ENCODE assay signal across 1 cellular context in the genomic region with DNA sequence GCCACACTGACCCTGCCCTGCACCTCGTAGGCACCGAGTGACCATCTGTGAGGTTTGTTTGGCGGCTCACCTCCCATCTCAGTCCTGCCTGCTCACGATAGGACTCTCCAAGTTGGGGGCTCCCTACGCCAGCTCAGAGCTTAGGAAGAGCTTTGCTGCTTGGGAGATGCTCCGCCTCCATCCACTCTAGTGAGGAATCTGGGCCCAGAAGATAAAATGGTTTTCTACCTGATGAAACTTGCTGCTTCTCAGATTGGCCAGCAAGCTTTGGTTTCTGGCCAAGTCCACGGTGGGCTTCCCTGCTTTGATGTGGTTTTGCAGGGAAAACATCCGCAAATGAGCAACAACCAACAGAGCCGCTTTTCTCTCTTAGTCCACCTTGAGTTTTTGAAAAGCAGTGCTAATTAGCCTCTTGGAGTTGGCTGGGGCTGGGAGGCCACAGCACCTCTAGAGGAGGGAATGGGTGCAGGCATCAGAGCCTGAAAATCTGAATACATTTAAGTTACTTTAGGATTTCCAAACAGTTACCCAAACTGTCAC.
TF ChIP-seq lines count a peak whose summit lies in the region.

No MANE protein-coding gene starts in this region.

TF ChIP-seq in HepG2, 621 proteins besides CTCF, POLR2A, EP300 and RAD21 (continued from another document and continues in another):
- TF ChIP-seq ZNF782 (CRISPR knock-in tag; IDR thresholded peaks at IDR 0.05; ENCODE audit: borderline replicate concordance) (peak; percentile 72; the same call in 1 of the 2 replicates), TCF7 (IDR thresholded peaks at IDR 0.05; ENCODE audit: low read depth) (peak; percentile 96), ZNF703 (CRISPR knock-in tag; IDR thresholded peaks at IDR 0.05; ENCODE audit: borderline replicate concordance) (no peak), ETV6 (CRISPR knock-in tag; conservative IDR thresholded peaks at IDR 0.05) (no peak), GTF2F1 (IDR thresholded peaks at IDR 0.05; ENCODE audit: low read length) (no peak), ZNF614 (CRISPR knock-in tag; IDR thresholded peaks at IDR 0.05; ENCODE audit: borderline replicate concordance) (peak; percentile 83; the same call in 1 of the 2 replicates), NKX3-1 (CRISPR knock-in tag; IDR thresholded peaks at IDR 0.05) (no peak), RELA (CRISPR knock-in tag; IDR thresholded peaks at IDR 0.05) (no peak), SETDB1 (CRISPR knock-in tag; IDR thresholded peaks at IDR 0.05; ENCODE audit: borderline replicate concordance) (no peak), BORCS8-MEF2B (CRISPR knock-in tag; IDR thresholded peaks at IDR 0.05) (no peak), ZNF749 (CRISPR knock-in tag; IDR thresholded peaks at IDR 0.05; ENCODE audit: borderline replicate concordance) (no peak), SALL2 (CRISPR knock-in tag; IDR thresholded peaks at IDR 0.05) (no peak), ZNF124 (CRISPR knock-in tag; IDR thresholded peaks at IDR 0.05) (peak; percentile 57; the same call in 1 of the 2 replicates), ZNF33A (CRISPR knock-in tag; IDR thresholded peaks at IDR 0.05; ENCODE audit: borderline replicate concordance) (no peak), ZNF12 (CRISPR knock-in tag; IDR thresholded peaks at IDR 0.05) (peak; percentile 76)
- TF ChIP-seq, protein P1, sequence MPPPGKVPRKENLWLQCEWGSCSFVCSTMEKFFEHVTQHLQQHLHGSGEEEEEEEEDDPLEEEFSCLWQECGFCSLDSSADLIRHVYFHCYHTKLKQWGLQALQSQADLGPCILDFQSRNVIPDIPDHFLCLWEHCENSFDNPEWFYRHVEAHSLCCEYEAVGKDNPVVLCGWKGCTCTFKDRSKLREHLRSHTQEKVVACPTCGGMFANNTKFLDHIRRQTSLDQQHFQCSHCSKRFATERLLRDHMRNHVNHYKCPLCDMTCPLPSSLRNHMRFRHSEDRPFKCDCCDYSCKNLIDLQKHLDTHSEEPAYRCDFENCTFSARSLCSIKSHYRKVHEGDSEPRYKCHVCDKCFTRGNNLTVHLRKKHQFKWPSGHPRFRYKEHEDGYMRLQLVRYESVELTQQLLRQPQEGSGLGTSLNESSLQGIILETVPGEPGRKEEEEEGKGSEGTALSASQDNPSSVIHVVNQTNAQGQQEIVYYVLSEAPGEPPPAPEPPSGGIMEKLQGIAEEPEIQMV (CRISPR knock-in tag; IDR thresholded peaks at IDR 0.05; ENCODE audit: low read depth): 0 out of 2 replicates have a peak, but pooled peaks have one; percentile 46
- TF ChIP-seq, protein P2, sequence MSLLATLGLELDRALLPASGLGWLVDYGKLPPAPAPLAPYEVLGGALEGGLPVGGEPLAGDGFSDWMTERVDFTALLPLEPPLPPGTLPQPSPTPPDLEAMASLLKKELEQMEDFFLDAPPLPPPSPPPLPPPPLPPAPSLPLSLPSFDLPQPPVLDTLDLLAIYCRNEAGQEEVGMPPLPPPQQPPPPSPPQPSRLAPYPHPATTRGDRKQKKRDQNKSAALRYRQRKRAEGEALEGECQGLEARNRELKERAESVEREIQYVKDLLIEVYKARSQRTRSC (CRISPR knock-in tag; IDR thresholded peaks at IDR 0.05; ENCODE audit: low read depth): 0 out of 2 replicates have a peak, but pooled peaks have one; percentile 63
- TF ChIP-seq, protein P3, sequence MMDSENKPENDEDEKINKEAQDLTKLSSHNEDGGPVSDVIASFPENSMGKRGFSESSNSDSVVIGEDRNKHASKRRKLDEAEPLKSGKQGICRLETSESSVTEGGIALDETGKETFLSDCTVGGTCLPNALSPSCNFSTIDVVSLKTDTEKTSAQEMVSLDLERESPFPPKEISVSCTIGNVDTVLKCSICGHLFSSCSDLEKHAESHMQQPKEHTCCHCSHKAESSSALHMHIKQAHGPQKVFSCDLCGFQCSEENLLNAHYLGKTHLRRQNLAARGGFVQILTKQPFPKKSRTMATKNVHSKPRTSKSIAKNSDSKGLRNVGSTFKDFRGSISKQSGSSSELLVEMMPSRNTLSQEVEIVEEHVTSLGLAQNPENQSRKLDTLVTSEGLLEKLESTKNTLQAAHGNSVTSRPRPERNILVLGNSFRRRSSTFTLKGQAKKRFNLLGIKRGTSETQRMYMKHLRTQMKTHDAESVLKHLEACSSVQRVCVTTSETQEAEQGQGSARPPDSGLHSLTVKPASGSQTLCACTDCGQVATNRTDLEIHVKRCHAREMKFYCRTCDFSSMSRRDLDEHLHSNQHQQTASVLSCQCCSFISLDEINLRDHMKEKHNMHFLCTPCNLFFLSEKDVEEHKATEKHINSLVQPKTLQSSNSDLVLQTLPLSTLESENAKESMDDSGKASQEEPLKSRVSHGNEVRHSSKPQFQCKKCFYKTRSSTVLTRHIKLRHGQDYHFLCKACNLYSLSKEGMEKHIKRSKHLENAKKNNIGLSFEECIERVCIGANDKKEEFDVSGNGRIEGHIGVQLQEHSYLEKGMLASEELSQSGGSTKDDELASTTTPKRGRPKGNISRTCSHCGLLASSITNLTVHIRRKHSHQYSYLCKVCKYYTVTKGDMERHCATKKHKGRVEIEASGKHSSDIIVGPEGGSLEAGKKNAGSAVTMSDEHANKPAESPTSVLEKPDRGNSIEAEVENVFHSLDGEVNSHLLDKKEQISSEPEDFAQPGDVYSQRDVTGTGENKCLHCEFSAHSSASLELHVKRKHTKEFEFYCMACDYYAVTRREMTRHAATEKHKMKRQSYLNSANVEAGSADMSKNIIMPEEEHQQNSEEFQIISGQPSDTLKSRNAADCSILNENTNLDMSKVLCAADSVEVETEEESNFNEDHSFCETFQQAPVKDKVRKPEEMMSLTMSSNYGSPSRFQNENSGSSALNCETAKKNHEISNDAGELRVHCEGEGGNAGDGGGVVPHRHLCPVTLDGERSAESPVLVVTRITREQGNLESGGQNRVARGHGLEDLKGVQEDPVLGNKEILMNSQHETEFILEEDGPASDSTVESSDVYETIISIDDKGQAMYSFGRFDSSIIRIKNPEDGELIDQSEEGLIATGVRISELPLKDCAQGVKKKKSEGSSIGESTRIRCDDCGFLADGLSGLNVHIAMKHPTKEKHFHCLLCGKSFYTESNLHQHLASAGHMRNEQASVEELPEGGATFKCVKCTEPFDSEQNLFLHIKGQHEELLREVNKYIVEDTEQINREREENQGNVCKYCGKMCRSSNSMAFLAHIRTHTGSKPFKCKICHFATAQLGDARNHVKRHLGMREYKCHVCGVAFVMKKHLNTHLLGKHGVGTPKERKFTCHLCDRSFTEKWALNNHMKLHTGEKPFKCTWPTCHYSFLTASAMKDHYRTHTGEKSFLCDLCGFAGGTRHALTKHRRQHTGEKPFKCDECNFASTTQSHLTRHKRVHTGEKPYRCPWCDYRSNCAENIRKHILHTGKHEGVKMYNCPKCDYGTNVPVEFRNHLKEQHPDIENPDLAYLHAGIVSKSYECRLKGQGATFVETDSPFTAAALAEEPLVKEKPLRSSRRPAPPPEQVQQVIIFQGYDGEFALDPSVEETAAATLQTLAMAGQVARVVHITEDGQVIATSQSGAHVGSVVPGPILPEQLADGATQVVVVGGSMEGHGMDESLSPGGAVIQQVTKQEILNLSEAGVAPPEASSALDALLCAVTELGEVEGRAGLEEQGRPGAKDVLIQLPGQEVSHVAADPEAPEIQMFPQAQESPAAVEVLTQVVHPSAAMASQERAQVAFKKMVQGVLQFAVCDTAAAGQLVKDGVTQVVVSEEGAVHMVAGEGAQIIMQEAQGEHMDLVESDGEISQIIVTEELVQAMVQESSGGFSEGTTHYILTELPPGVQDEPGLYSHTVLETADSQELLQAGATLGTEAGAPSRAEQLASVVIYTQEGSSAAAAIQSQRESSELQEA (CRISPR knock-in tag; IDR thresholded peaks at IDR 0.05; ENCODE audit: not compliant biosample characterization): no peak
- TF ChIP-seq, protein P4, sequence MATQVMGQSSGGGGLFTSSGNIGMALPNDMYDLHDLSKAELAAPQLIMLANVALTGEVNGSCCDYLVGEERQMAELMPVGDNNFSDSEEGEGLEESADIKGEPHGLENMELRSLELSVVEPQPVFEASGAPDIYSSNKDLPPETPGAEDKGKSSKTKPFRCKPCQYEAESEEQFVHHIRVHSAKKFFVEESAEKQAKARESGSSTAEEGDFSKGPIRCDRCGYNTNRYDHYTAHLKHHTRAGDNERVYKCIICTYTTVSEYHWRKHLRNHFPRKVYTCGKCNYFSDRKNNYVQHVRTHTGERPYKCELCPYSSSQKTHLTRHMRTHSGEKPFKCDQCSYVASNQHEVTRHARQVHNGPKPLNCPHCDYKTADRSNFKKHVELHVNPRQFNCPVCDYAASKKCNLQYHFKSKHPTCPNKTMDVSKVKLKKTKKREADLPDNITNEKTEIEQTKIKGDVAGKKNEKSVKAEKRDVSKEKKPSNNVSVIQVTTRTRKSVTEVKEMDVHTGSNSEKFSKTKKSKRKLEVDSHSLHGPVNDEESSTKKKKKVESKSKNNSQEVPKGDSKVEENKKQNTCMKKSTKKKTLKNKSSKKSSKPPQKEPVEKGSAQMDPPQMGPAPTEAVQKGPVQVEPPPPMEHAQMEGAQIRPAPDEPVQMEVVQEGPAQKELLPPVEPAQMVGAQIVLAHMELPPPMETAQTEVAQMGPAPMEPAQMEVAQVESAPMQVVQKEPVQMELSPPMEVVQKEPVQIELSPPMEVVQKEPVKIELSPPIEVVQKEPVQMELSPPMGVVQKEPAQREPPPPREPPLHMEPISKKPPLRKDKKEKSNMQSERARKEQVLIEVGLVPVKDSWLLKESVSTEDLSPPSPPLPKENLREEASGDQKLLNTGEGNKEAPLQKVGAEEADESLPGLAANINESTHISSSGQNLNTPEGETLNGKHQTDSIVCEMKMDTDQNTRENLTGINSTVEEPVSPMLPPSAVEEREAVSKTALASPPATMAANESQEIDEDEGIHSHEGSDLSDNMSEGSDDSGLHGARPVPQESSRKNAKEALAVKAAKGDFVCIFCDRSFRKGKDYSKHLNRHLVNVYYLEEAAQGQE (IDR thresholded peaks at IDR 0.05; ENCODE audit: borderline replicate concordance in 1 of 2, low read depth in 1 of 2, low read length in 2 of 2): 0 out of 4 replicates have a peak, but pooled peaks of 1 of the 2 experiments have one; percentile 53
- TF ChIP-seq, protein P5, sequence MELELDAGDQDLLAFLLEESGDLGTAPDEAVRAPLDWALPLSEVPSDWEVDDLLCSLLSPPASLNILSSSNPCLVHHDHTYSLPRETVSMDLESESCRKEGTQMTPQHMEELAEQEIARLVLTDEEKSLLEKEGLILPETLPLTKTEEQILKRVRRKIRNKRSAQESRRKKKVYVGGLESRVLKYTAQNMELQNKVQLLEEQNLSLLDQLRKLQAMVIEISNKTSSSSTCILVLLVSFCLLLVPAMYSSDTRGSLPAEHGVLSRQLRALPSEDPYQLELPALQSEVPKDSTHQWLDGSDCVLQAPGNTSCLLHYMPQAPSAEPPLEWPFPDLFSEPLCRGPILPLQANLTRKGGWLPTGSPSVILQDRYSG (CRISPR knock-in tag; IDR thresholded peaks at IDR 0.05): no peak
- TF ChIP-seq, protein P6, sequence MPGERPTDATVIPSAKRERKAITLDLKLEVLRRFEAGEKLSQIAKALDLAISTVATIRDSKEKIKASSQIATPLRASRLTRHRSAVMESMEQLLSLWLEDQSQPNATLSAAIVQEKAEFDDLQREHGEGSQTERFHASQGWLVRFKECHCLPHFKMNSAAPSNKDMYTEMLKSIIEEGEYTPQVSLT (CRISPR knock-in tag; IDR thresholded peaks at IDR 0.05; ENCODE audit: borderline replicate concordance, low read depth): no peak
- TF ChIP-seq, protein P7, sequence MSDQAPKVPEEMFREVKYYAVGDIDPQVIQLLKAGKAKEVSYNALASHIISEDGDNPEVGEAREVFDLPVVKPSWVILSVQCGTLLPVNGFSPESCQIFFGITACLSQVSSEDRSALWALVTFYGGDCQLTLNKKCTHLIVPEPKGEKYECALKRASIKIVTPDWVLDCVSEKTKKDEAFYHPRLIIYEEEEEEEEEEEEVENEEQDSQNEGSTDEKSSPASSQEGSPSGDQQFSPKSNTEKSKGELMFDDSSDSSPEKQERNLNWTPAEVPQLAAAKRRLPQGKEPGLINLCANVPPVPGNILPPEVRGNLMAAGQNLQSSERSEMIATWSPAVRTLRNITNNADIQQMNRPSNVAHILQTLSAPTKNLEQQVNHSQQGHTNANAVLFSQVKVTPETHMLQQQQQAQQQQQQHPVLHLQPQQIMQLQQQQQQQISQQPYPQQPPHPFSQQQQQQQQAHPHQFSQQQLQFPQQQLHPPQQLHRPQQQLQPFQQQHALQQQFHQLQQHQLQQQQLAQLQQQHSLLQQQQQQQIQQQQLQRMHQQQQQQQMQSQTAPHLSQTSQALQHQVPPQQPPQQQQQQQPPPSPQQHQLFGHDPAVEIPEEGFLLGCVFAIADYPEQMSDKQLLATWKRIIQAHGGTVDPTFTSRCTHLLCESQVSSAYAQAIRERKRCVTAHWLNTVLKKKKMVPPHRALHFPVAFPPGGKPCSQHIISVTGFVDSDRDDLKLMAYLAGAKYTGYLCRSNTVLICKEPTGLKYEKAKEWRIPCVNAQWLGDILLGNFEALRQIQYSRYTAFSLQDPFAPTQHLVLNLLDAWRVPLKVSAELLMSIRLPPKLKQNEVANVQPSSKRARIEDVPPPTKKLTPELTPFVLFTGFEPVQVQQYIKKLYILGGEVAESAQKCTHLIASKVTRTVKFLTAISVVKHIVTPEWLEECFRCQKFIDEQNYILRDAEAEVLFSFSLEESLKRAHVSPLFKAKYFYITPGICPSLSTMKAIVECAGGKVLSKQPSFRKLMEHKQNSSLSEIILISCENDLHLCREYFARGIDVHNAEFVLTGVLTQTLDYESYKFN (CRISPR knock-in tag; conservative IDR thresholded peaks at IDR 0.05): peak; percentile 83
- TF ChIP-seq, protein P8, sequence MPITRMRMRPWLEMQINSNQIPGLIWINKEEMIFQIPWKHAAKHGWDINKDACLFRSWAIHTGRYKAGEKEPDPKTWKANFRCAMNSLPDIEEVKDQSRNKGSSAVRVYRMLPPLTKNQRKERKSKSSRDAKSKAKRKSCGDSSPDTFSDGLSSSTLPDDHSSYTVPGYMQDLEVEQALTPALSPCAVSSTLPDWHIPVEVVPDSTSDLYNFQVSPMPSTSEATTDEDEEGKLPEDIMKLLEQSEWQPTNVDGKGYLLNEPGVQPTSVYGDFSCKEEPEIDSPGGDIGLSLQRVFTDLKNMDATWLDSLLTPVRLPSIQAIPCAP (CRISPR knock-in tag; IDR thresholded peaks at IDR 0.05; ENCODE audit: low read depth): no peak; the same call in 1 of the 2 replicates
- TF ChIP-seq, protein P9, sequence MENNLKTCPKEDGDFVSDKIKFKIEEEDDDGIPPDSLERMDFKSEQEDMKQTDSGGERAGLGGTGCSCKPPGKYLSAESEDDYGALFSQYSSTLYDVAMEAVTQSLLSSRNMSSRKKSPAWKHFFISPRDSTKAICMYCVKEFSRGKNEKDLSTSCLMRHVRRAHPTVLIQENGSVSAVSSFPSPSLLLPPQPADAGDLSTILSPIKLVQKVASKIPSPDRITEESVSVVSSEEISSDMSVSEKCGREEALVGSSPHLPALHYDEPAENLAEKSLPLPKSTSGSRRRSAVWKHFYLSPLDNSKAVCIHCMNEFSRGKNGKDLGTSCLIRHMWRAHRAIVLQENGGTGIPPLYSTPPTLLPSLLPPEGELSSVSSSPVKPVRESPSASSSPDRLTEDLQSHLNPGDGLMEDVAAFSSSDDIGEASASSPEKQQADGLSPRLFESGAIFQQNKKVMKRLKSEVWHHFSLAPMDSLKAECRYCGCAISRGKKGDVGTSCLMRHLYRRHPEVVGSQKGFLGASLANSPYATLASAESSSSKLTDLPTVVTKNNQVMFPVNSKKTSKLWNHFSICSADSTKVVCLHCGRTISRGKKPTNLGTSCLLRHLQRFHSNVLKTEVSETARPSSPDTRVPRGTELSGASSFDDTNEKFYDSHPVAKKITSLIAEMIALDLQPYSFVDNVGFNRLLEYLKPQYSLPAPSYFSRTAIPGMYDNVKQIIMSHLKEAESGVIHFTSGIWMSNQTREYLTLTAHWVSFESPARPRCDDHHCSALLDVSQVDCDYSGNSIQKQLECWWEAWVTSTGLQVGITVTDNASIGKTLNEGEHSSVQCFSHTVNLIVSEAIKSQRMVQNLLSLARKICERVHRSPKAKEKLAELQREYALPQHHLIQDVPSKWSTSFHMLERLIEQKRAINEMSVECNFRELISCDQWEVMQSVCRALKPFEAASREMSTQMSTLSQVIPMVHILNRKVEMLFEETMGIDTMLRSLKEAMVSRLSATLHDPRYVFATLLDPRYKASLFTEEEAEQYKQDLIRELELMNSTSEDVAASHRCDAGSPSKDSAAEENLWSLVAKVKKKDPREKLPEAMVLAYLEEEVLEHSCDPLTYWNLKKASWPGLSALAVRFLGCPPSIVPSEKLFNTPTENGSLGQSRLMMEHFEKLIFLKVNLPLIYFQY (CRISPR knock-in tag; IDR thresholded peaks at IDR 0.05; ENCODE audit: borderline replicate concordance): peak; percentile 75; the same call in 1 of the 2 replicates
